12 cellular contexts compared by ENCODE assay signal in genomic region chr17:55237268-55237667, GRCh38. TPM values are rescaled to one million over a fixed set of nuclear protein-coding genes. Genes with fewer than 3 reads are reported as not detected.
DNase-seq lines count a peak whose midpoint lies in the region; TF ChIP-seq lines count a peak whose summit lies in the region.
"Had no signal": no experiment of that assay in that cellular context is flagged by ENCODE, and none has a peak within 500 bp of the region (broad histone marks: within the 10 kb centered on the region; RNA-seq: fewer than 3 reads in every experiment).

No MANE protein-coding gene starts in this region.

- DNase-seq in activated CD4-positive, alpha-beta memory T cell treated with anti-CD3 and anti-CD28 coated beads, Interleukin-2, amount 10 ng/mL, durations not matched to agents 7 days and 5 days, result no peak
- no peak for DNase-seq in activated CD4-positive, alpha-beta memory T cell treated with anti-CD3 and anti-CD28 coated beads for 36 hours
- DNase-seq in NAMALWA (ENCODE audit: low spot score) (peak; percentile 35), fibroblast of the aortic adventitia (ENCODE audit: low read depth) (peak; percentile 2), superior temporal gyrus (ENCODE audit: extremely low spot score) (peak; percentile 53), islet precursor cell (no peak), NCI-H1436 (lab: John Stamatoyannopoulos, UW) (no peak), coronary artery (ENCODE audit: low spot score) (no peak)
- DNase-seq: cortex of kidney, GF-D8, MG63, testis had no signal

- H3K4me3 ChIP-seq in fibroblast of the aortic adventitia (ENCODE audit: low read depth, low read length) (no peak overlapping the region), coronary artery (no peak overlapping the region)

- peaks cover 19% of the 10 kb centered on the region for H3K27me3 Mint-ChIP-seq in activated CD4-positive, alpha-beta memory T cell treated with anti-CD3 and anti-CD28 coated beads, Interleukin-2, amount 10 ng/mL, durations not matched to agents 7 days and 5 days
- H3K27me3 Mint-ChIP-seq in activated CD4-positive, alpha-beta memory T cell treated with anti-CD3 and anti-CD28 coated beads for 36 hours, result peaks cover 8% of the 10 kb centered on the region

- H3K27ac Mint-ChIP-seq in activated CD4-positive, alpha-beta memory T cell treated with anti-CD3 and anti-CD28 coated beads, Interleukin-2, amount 10 ng/mL, durations not matched to agents 7 days and 5 days, result peak overlapping the region; percentile 56
- no peak overlapping the region for H3K27ac Mint-ChIP-seq in activated CD4-positive, alpha-beta memory T cell treated with anti-CD3 and anti-CD28 coated beads for 36 hours

- intact Hi-C loops in activated CD4-positive, alpha-beta memory T cell treated with anti-CD3 and anti-CD28 coated beads for 36 hours (cut with micrococcal nuclease), result loop anchor here (1.0 to 10.0 kb wide), 3 partner anchors 107 to 188 kb away; partner anchors contain the start of gene MMD

- H3K4me1 Mint-ChIP-seq in activated CD4-positive, alpha-beta memory T cell treated with anti-CD3 and anti-CD28 coated beads, Interleukin-2, amount 10 ng/mL, durations not matched to agents 7 days and 5 days, result peaks cover 19% of the 10 kb centered on the region
- H3K4me1 Mint-ChIP-seq in activated CD4-positive, alpha-beta memory T cell treated with anti-CD3 and anti-CD28 coated beads for 36 hours (ENCODE audit: low read depth), result peaks cover 16% of the 10 kb centered on the region

- POLR2A ChIA-PET in activated CD4-positive, alpha-beta memory T cell treated with anti-CD3 and anti-CD28 coated beads, Interleukin-2, amount 10 ng/mL, durations not matched to agents 7 days and 5 days (lab: Charles Lee), result interaction anchor here (0.6 to 2.8 kb wide), 5 partner anchors 15 to 268 kb away, joined by 3 to 25 read pairs (median 8); partner anchors contain the start of genes HLF, MMD and STXBP4
- POLR2A ChIA-PET in activated CD4-positive, alpha-beta memory T cell treated with anti-CD3 and anti-CD28 coated beads for 36 hours (lab: Charles Lee), result interaction anchor here (0.9 to 2.1 kb wide), 3 partner anchors 29 to 144 kb away, joined by 3 to 8 read pairs (median 3); no protein-coding TSS in a partner anchor

- H3K9me3 Mint-ChIP-seq in activated CD4-positive, alpha-beta memory T cell treated with anti-CD3 and anti-CD28 coated beads, Interleukin-2, amount 10 ng/mL, durations not matched to agents 7 days and 5 days, result no peaks in the 10 kb centered on the region
- H3K9me3 Mint-ChIP-seq in activated CD4-positive, alpha-beta memory T cell treated with anti-CD3 and anti-CD28 coated beads for 36 hours, result peaks cover 3% of the 10 kb centered on the region

- no peak overlapping the region for H3K27ac ChIP-seq in coronary artery

- peak overlapping the region; percentile 46 for H3K4me3 Mint-ChIP-seq in activated CD4-positive, alpha-beta memory T cell treated with anti-CD3 and anti-CD28 coated beads, Interleukin-2, amount 10 ng/mL, durations not matched to agents 7 days and 5 days
- H3K4me3 Mint-ChIP-seq in activated CD4-positive, alpha-beta memory T cell treated with anti-CD3 and anti-CD28 coated beads for 36 hours, result no peak overlapping the region

- no peaks in the 10 kb centered on the region for H3K36me3 Mint-ChIP-seq in activated CD4-positive, alpha-beta memory T cell treated with anti-CD3 and anti-CD28 coated beads, Interleukin-2, amount 10 ng/mL, durations not matched to agents 7 days and 5 days (ENCODE audit: low read depth)
- H3K36me3 Mint-ChIP-seq in activated CD4-positive, alpha-beta memory T cell treated with anti-CD3 and anti-CD28 coated beads for 36 hours, result no peaks in the 10 kb centered on the region

- CTCF ChIA-PET in activated CD4-positive, alpha-beta memory T cell treated with anti-CD3 and anti-CD28 coated beads, Interleukin-2, amount 10 ng/mL, durations not matched to agents 7 days and 5 days (lab: Charles Lee), result interaction anchor here (0.8 to 2.7 kb wide), 8 partner anchors 12 to 244 kb away, joined by 3 to 14 read pairs (median 3); no protein-coding TSS in a partner anchor
- CTCF ChIA-PET in activated CD4-positive, alpha-beta memory T cell treated with anti-CD3 and anti-CD28 coated beads for 36 hours (lab: Charles Lee), result interaction anchor here (0.7 to 2.8 kb wide), 5 partner anchors 27 to 244 kb away, joined by 3 to 17 read pairs (median 4); partner anchors contain the start of gene HLF

- TF ChIP-seq CTCF in fibroblast of the aortic adventitia (IDR thresholded peaks at IDR 0.05; ENCODE audit: insufficient read depth, low read length) (no peak), coronary artery (IDR thresholded peaks at IDR 0.05) (no peak)

RNA-seq across cellular contexts. Expression of gene HLF, which starts 27.5 kb away (rescaled TPM):
- 1 to 10 TPM; 2.8 to 3.3 TPM for total RNA-seq in activated CD4-positive, alpha-beta memory T cell treated with anti-CD3 and anti-CD28 coated beads, Interleukin-2, amount 10 ng/mL, durations not matched to agents 7 days and 5 days
- total RNA-seq in activated CD4-positive, alpha-beta memory T cell treated with anti-CD3 and anti-CD28 coated beads for 36 hours, result 1 to 10 TPM; 3.4 to 3.5 TPM
- 4.4 TPM in 1 of 2 replicates, not detected in the other for total RNA-seq in fibroblast of the aortic adventitia (ENCODE audit: low replicate concordance)

Comparison
In these comparisons a context has a peak if more than half of its experiments do, and no peak if none do; other contexts are left out.
1. DNase-seq: peak in NAMALWA (single experiment), fibroblast of the aortic adventitia (single experiment) and superior temporal gyrus (single experiment); none in activated CD4-positive, alpha-beta memory T cell treated with anti-CD3 and anti-CD28 coated beads, Interleukin-2, amount 10 ng/mL, durations not matched to agents 7 days and 5 days (single experiment), activated CD4-positive, alpha-beta memory T cell treated with anti-CD3 and anti-CD28 coated beads for 36 hours (single experiment), islet precursor cell (single experiment), NCI-H1436 (single experiment) and coronary artery (single experiment).